Comparison of ENCODE assay signal across 15 cellular contexts in genomic region chr15:30962079-30962478, GRCh38. TPM values are rescaled to one million over a fixed set of nuclear protein-coding genes. Genes with fewer than 3 reads are reported as not detected.
DNase-seq lines count a peak whose midpoint lies in the region; ATAC-seq and TF ChIP-seq lines count a peak whose summit lies in the region.
"Had no signal": no experiment of that assay in that cellular context is flagged by ENCODE, and none has a peak within 500 bp of the region (broad histone marks: within the 10 kb centered on the region; RNA-seq: fewer than 3 reads in every experiment).

No MANE protein-coding gene starts in this region.

- no peaks in the 10 kb centered on the region for H3K4me1 ChIP-seq in lower lobe of right lung
- H3K4me1 ChIP-seq: gastroesophageal sphincter, neural progenitor cell had no signal

- DNase-seq in Right ventricle myocardium superior (no peak), Right ventricle myocardium inferior (ENCODE audit: missing footprints) (no peak), NCI-H524 treated with DMSO at 0.1 percent for 48 hours (lab: John Stamatoyannopoulos, UW) (peak; percentile 95), epithelial cell of prostate (ENCODE audit: low read depth, low spot score) (peak; percentile 34), H4 (ENCODE audit: low spot score) (no peak), lower lobe of right lung (no peak), islet precursor cell (no peak)
- DNase-seq: activated CD4-positive, alpha-beta T cell treated with anti-CD3 and anti-CD28 coated beads for 48 hours; EL; KG1; NCI-H510A treated with DMSO at 0.1 percent for 48 hours had no signal

- H3K9me3 ChIP-seq in lower lobe of right lung, result no peaks in the 10 kb centered on the region
- H3K9me3 ChIP-seq: gastroesophageal sphincter had no signal

- H3K36me3 ChIP-seq in lower lobe of right lung, result peaks cover 94% of the 10 kb centered on the region
- H3K36me3 ChIP-seq: neural progenitor cell had no signal

- H3K27ac ChIP-seq in epithelial cell of prostate (peak overlapping the region; percentile 23), temporal lobe (ENCODE audit: low read depth, low read length) (peak overlapping the region; percentile 28), lower lobe of right lung (no peak overlapping the region)
- H3K27ac ChIP-seq: gastroesophageal sphincter, neural progenitor cell had no signal

- peak; percentile 66 for ATAC-seq in Right ventricle myocardium superior (ENCODE audit: poor library complexity)
- no peak for ATAC-seq in Right ventricle myocardium inferior
- no peak for ATAC-seq in lower lobe of right lung
- ATAC-seq: gastroesophageal sphincter, SK-N-SH treated with all-trans-retinoic acid at 6 μM for 48 hours had no signal

- intact Hi-C loops in Right ventricle myocardium superior (cut with DNase I) (no loop called here), Right ventricle myocardium inferior (cut with DNase I) (no loop called here), lower lobe of right lung (cut with DNase I) (no loop called here)

- no peaks in the 10 kb centered on the region for H3K27me3 ChIP-seq in lower lobe of right lung (ENCODE audit: low read depth)
- H3K27me3 ChIP-seq: gastroesophageal sphincter, neural progenitor cell had no signal

- TF ChIP-seq CTCF in lower lobe of right lung (IDR thresholded peaks at IDR 0.05), result no peak

- no peak overlapping the region for H3K4me3 ChIP-seq in lower lobe of right lung
- H3K4me3 ChIP-seq: gastroesophageal sphincter, neural progenitor cell had no signal

RNA-seq across cellular contexts. Expression of gene MTMR10, which starts 29.3 kb away (rescaled TPM):
- total RNA-seq in Right ventricle myocardium superior (30.0 TPM), Right ventricle myocardium inferior (31.4 TPM), temporal lobe (10.1 TPM), lower lobe of right lung (42.4 TPM)
- 6.7 and 8.1 TPM in 2 replicates for total RNA-seq in H4 (2014; rRNA removed; shearing (Covaris generic))

RNA-seq across cellular contexts. Expression of gene FAN1, which starts 58.4 kb away (rescaled TPM):
- total RNA-seq in Right ventricle myocardium superior, result 25.1 TPM
- 23.5 TPM for total RNA-seq in Right ventricle myocardium inferior
- 21.6 TPM for total RNA-seq in temporal lobe
- 13.5 and 14.9 TPM in 2 replicates for total RNA-seq in H4 (2014; rRNA removed; shearing (Covaris generic))
- 20.9 TPM for total RNA-seq in lower lobe of right lung

Comparison
In these comparisons a context has a peak if more than half of its experiments do, and no peak if none do; other contexts are left out.
1. DNase-seq: peak in NCI-H524 treated with DMSO at 0.1 percent for 48 hours (single experiment) and epithelial cell of prostate (single experiment); none in Right ventricle myocardium superior (single experiment), Right ventricle myocardium inferior (single experiment), H4 (single experiment), lower lobe of right lung (single experiment) and islet precursor cell (single experiment).